ENCODE assay signal across 16 cellular contexts in genomic region chr21:42250422-42251403, GRCh38. TPM values are rescaled to one million over a fixed set of nuclear protein-coding genes. Genes with fewer than 3 reads are reported as not detected.
DNase-seq lines count a peak whose midpoint lies in the region; ATAC-seq and TF ChIP-seq lines count a peak whose summit lies in the region.
"Had no signal": no experiment of that assay in that cellular context is flagged by ENCODE, and none has a peak within 500 bp of the region (broad histone marks: within the 10 kb centered on the region; RNA-seq: fewer than 3 reads in every experiment).

No MANE protein-coding gene starts in this region.

- in situ Hi-C loops in HAP-1 (cut with MboI; ENCODE audit: low sequenced_read_pairs): no loop called here

- TF ChIP-seq CTCF in HCT116 (IDR thresholded peaks at IDR 0.05 in 2 of 3, conservative IDR thresholded peaks at IDR 0.05 in 1 of 3; ENCODE audit: borderline replicate concordance in 1 of 3, insufficient read depth in 1 of 3, low read depth in 2 of 3, low read length in 2 of 3) (no peak), stomach (IDR thresholded peaks at IDR 0.05) (no peak)

- H3K27ac ChIP-seq in HCT116 (ENCODE audit: low read depth, low read length) (no peak overlapping the region), caudate nucleus (ENCODE audit: low read depth, low read length) (peak overlapping the region; percentile 55), stomach (no peak overlapping the region)
- H3K27ac ChIP-seq: cardiac muscle cell, neutrophil, Peyer's patch, testis had no signal

- no peak overlapping the region for H2AFZ ChIP-seq in HCT116 (ENCODE audit: low read depth, low read length, poor library complexity, severe bottlenecking)

- 85 to 88% (median 86%) methylated on average over 18 to 19 of the region's 19 CpGs for WGBS in stomach, 5 donors

- H3K79me2 ChIP-seq in HCT116 (ENCODE audit: insufficient read depth, low read length): no peaks in the 10 kb centered on the region

- no peak for TF ChIP-seq POLR2A in HCT116 (IDR thresholded peaks at IDR 0.05; ENCODE audit: borderline replicate concordance, extremely low read depth, insufficient read depth, insufficient read length)
- TF ChIP-seq POLR2A in stomach (IDR thresholded peaks at IDR 0.05): no peak

- CTCF ChIA-PET in HCT116 (lab: Charles Lee): interaction anchor here (2.7 kb wide), 1 partner anchor 8 kb away, joined by 11 read pairs; no protein-coding TSS in a partner anchor

- DNase-seq in CD1c-positive myeloid dendritic cell (ENCODE audit: extremely low spot score) (peak; percentile 32), HCT116 (ENCODE audit: low read depth, low spot score) (no peak), caudate nucleus (lab: John Stamatoyannopoulos, UW) (no peak), HAP-1 (ENCODE audit: low spot score in 2 of 2) (no peak), stomach (no peak)
- no peak for DNase-seq in naive thymus-derived CD8-positive, alpha-beta T cell
- DNase-seq: left cardiac atrium; Peyer's patch; stimulated activated CD4-positive, alpha-beta T cell treated with anti-CD3 and anti-CD28 coated beads, Interleukin-4, amount 100 ng/mL, for 4 hours; testis had no signal

- H3K27ac Mint-ChIP-seq in naive thymus-derived CD8-positive, alpha-beta T cell: peak overlapping the region in 6 of 10 donors; percentile 4 to 85 (median 59)

- BruUV-seq in HCT116 (replicated peaks; lab: Mats Ljungman, UMichigan): no TSS peak

- no peaks in the 10 kb centered on the region for H3K9me3 Mint-ChIP-seq in naive thymus-derived CD8-positive, alpha-beta T cell

- H3K9me2 ChIP-seq in HCT116 (ENCODE audit: insufficient read depth): no peaks in the 10 kb centered on the region

- H3K36me3 ChIP-seq in HCT116 (ENCODE audit: control insufficient read depth in 1 of 2, insufficient read depth in 2 of 2, low read length in 2 of 2): no peaks in the 10 kb centered on the region
- H3K36me3 ChIP-seq in HAP-1 (replicated peaks): no peaks in the 10 kb centered on the region
- H3K36me3 ChIP-seq in stomach: no peaks in the 10 kb centered on the region
- H3K36me3 ChIP-seq: cardiac muscle cell, neutrophil, Peyer's patch had no signal

- H3K9ac ChIP-seq in HCT116 (ENCODE audit: low read length): no peak overlapping the region

- POLR2A ChIA-PET in HCT116 (lab: Charles Lee): no interaction called here
- POLR2A ChIA-PET in naive thymus-derived CD8-positive, alpha-beta T cell (lab: Charles Lee): interaction anchor here (2.6 kb wide), 1 partner anchor 17 kb away, joined by 9 read pairs; no protein-coding TSS in a partner anchor

- TF ChIP-seq RAD21 in HCT116 (IDR thresholded peaks at IDR 0.05; ENCODE audit: low read depth): no peak

- H3K4me3 Mint-ChIP-seq in naive thymus-derived CD8-positive, alpha-beta T cell: no peak overlapping the region

- peaks cover 0 to 14% (median 9%) of the 10 kb centered on the region in 3 donors for H3K36me3 Mint-ChIP-seq in naive thymus-derived CD8-positive, alpha-beta T cell

- no peaks in the 10 kb centered on the region for H4K20me1 ChIP-seq in HCT116 (ENCODE audit: insufficient read depth)

- 0 out of 2 replicates have a peak, but pooled peaks have one; percentile 30 for ATAC-seq in HCT116
- ATAC-seq in naive thymus-derived CD8-positive, alpha-beta T cell: no peak
- ATAC-seq in HG02798 (IDR thresholded peaks at IDR 0.05; ENCODE audit: poor library complexity, unreplicated experiment): no peak
- ATAC-seq: activated CD4-positive, CD25-positive, alpha-beta regulatory T cell treated with anti-CD3 and anti-CD28 coated beads, Interleukin-2, amount 50 U/mL, for 24 hours; esophagus mucosa; left cardiac atrium; SK-N-SH treated with all-trans-retinoic acid at 6 μM for 48 hours had no signal

- TF ChIP-seq EP300 in stomach (IDR thresholded peaks at IDR 0.05): no peak

- H3K27me3 ChIP-seq in HCT116 (ENCODE audit: insufficient read depth, low read length) (peaks cover 9% of the 10 kb centered on the region), HAP-1 (ENCODE audit: low read depth) (peaks cover 7% of the 10 kb centered on the region; the same call in 1 of the 2 replicates), stomach (no peaks in the 10 kb centered on the region)
- H3K27me3 ChIP-seq: cardiac muscle cell, Peyer's patch, testis had no signal

- H3K4me3 ChIP-seq in HCT116 (replicated peaks in 1 of 2; ENCODE audit: low read depth in 1 of 2, low read length in 2 of 2) (no peak overlapping the region), HAP-1 (no peak overlapping the region), stomach (no peak overlapping the region)
- H3K4me3 ChIP-seq: cardiac muscle cell, Peyer's patch, testis had no signal

- H3K4me1 Mint-ChIP-seq in naive thymus-derived CD8-positive, alpha-beta T cell: peaks cover 45 to 86% (median 72%) of the 10 kb centered on the region in 4 donors

- H3K27me3 Mint-ChIP-seq in naive thymus-derived CD8-positive, alpha-beta T cell: no peaks in the 10 kb centered on the region

- RAD21 ChIA-PET in HCT116 (lab: Charles Lee; ENCODE audit: low non-redundant PET in 1 of 2, low total read pairs in 2 of 2, uncharacterized antibody in 2 of 2, unreplicated experiment in 2 of 2): no interaction called here

- no peak overlapping the region for H3K4me2 ChIP-seq in HCT116 (ENCODE audit: low read length)

- intact Hi-C loops in HCT116 (cut with micrococcal nuclease) (no loop called here), stomach (cut with DNase I; ENCODE audit: low total_unique reads) (loop anchor here (5.0 kb wide), 1 partner anchor 103 kb away; no protein-coding TSS in a partner anchor)

- H3K9me3 ChIP-seq in HCT116 (ENCODE audit: control insufficient read depth in 1 of 2, insufficient read depth in 1 of 2, low read depth in 1 of 2, low read length in 2 of 2) (no peaks in the 10 kb centered on the region), HAP-1 (no peaks in the 10 kb centered on the region), stomach (no peaks in the 10 kb centered on the region)
- H3K9me3 ChIP-seq: neutrophil, Peyer's patch, testis had no signal

- no peaks in the 10 kb centered on the region for H3K4me1 ChIP-seq in HCT116 (ENCODE audit: control insufficient read depth in 1 of 2, insufficient read depth in 2 of 2, low read length in 2 of 2)
- no peaks in the 10 kb centered on the region for H3K4me1 ChIP-seq in HAP-1
- peaks cover 0 to 15% (median 5%) of the 10 kb centered on the region in 4 donors for H3K4me1 ChIP-seq in stomach
- H3K4me1 ChIP-seq: testis had no signal

TF ChIP-seq in HCT116, 20 proteins besides CTCF, POLR2A, EP300 and RAD21:
- no peak for TF ChIP-seq CBX3 (IDR thresholded peaks at IDR 0.05; ENCODE audit: low read depth)
- no peak for TF ChIP-seq EGR1 (IDR thresholded peaks at IDR 0.05; ENCODE audit: low read depth)
- TF ChIP-seq ZNF274 (IDR thresholded peaks at IDR 0.05; ENCODE audit: low read depth, low read length): no peak
- TF ChIP-seq REST (IDR thresholded peaks at IDR 0.05; ENCODE audit: low read depth): no peak
- no peak for TF ChIP-seq YY1 (IDR thresholded peaks at IDR 0.05; ENCODE audit: extremely low read depth, insufficient replicate concordance, low read depth, low read length)

RNA-seq across cellular contexts. Expression of gene ABCG1, which starts 31.8 kb away (rescaled TPM):
- total RNA-seq in HCT116 (2021; ENCODE audit: unreplicated experiment) (1.6 TPM), stomach (10 to 100 TPM in 4 of 5 donors, 1 to 10 TPM in 1; 4.1 to 65.9 (median 31.6) TPM)
- 2.3 and 2.8 TPM in 2 replicates for polyA plus RNA-seq in HCT116 (2012)
- total RNA-seq in naive thymus-derived CD8-positive, alpha-beta T cell: 1 to 10 TPM in 1 of 2 experiments, under 1 TPM in 1; 0.93 to 1.4 TPM
- polyA plus RNA-seq in naive thymus-derived CD8-positive, alpha-beta T cell: 10 to 100 TPM; 11.2 to 17.5 (median 11.9) TPM
- 1 to 10 TPM; 3.1 to 4.7 (median 4.2) TPM for polyA plus RNA-seq in stomach
